In genomic region chrX:131271826-131272225, GRCh38 we compare ENCODE assay signal across 1 cellular context.
TF ChIP-seq lines count a peak whose summit lies in the region.

No MANE protein-coding gene starts in this region.

TF ChIP-seq in HepG2, 621 proteins besides CTCF, POLR2A, EP300 and RAD21 (continued from another document and continues in another):
- TF ChIP-seq, protein P1, sequence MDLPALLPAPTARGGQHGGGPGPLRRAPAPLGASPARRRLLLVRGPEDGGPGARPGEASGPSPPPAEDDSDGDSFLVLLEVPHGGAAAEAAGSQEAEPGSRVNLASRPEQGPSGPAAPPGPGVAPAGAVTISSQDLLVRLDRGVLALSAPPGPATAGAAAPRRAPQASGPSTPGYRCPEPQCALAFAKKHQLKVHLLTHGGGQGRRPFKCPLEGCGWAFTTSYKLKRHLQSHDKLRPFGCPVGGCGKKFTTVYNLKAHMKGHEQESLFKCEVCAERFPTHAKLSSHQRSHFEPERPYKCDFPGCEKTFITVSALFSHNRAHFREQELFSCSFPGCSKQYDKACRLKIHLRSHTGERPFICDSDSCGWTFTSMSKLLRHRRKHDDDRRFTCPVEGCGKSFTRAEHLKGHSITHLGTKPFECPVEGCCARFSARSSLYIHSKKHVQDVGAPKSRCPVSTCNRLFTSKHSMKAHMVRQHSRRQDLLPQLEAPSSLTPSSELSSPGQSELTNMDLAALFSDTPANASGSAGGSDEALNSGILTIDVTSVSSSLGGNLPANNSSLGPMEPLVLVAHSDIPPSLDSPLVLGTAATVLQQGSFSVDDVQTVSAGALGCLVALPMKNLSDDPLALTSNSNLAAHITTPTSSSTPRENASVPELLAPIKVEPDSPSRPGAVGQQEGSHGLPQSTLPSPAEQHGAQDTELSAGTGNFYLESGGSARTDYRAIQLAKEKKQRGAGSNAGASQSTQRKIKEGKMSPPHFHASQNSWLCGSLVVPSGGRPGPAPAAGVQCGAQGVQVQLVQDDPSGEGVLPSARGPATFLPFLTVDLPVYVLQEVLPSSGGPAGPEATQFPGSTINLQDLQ (CRISPR knock-in tag; IDR thresholded peaks at IDR 0.05): no peak
- no peak for TF ChIP-seq ZNF230 (CRISPR knock-in tag; IDR thresholded peaks at IDR 0.05)
- no peak for TF ChIP-seq PHF8 (CRISPR knock-in tag; IDR thresholded peaks at IDR 0.05)
- peak; percentile 36; the same call in 1 of the 2 replicates for TF ChIP-seq RXRB (CRISPR knock-in tag; IDR thresholded peaks at IDR 0.05; ENCODE audit: borderline replicate concordance)
- TF ChIP-seq NFRKB (IDR thresholded peaks at IDR 0.05): no peak
- TF ChIP-seq, protein P2, sequence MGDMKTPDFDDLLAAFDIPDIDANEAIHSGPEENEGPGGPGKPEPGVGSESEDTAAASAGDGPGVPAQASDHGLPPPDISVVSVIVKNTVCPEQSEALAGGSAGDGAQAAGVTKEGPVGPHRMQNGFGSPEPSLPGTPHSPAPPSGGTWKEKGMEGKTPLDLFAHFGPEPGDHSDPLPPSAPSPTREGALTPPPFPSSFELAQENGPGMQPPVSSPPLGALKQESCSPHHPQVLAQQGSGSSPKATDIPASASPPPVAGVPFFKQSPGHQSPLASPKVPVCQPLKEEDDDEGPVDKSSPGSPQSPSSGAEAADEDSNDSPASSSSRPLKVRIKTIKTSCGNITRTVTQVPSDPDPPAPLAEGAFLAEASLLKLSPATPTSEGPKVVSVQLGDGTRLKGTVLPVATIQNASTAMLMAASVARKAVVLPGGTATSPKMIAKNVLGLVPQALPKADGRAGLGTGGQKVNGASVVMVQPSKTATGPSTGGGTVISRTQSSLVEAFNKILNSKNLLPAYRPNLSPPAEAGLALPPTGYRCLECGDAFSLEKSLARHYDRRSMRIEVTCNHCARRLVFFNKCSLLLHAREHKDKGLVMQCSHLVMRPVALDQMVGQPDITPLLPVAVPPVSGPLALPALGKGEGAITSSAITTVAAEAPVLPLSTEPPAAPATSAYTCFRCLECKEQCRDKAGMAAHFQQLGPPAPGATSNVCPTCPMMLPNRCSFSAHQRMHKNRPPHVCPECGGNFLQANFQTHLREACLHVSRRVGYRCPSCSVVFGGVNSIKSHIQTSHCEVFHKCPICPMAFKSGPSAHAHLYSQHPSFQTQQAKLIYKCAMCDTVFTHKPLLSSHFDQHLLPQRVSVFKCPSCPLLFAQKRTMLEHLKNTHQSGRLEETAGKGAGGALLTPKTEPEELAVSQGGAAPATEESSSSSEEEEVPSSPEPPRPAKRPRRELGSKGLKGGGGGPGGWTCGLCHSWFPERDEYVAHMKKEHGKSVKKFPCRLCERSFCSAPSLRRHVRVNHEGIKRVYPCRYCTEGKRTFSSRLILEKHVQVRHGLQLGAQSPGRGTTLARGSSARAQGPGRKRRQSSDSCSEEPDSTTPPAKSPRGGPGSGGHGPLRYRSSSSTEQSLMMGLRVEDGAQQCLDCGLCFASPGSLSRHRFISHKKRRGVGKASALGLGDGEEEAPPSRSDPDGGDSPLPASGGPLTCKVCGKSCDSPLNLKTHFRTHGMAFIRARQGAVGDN (CRISPR knock-in tag; IDR thresholded peaks at IDR 0.05): no peak
- TF ChIP-seq CC2D1A (CRISPR knock-in tag; IDR thresholded peaks at IDR 0.05): no peak
- TF ChIP-seq, protein P3, sequence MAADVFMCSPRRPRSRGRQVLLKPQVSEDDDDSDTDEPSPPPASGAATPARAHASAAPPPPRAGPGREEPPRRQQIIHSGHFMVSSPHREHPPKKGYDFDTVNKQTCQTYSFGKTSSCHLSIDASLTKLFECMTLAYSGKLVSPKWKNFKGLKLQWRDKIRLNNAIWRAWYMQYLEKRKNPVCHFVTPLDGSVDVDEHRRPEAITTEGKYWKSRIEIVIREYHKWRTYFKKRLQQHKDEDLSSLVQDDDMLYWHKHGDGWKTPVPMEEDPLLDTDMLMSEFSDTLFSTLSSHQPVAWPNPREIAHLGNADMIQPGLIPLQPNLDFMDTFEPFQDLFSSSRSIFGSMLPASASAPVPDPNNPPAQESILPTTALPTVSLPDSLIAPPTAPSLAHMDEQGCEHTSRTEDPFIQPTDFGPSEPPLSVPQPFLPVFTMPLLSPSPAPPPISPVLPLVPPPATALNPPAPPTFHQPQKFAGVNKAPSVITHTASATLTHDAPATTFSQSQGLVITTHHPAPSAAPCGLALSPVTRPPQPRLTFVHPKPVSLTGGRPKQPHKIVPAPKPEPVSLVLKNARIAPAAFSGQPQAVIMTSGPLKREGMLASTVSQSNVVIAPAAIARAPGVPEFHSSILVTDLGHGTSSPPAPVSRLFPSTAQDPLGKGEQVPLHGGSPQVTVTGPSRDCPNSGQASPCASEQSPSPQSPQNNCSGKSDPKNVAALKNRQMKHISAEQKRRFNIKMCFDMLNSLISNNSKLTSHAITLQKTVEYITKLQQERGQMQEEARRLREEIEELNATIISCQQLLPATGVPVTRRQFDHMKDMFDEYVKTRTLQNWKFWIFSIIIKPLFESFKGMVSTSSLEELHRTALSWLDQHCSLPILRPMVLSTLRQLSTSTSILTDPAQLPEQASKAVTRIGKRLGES (CRISPR knock-in tag; IDR thresholded peaks at IDR 0.05; ENCODE audit: borderline replicate concordance): no peak
- TF ChIP-seq, protein P4, sequence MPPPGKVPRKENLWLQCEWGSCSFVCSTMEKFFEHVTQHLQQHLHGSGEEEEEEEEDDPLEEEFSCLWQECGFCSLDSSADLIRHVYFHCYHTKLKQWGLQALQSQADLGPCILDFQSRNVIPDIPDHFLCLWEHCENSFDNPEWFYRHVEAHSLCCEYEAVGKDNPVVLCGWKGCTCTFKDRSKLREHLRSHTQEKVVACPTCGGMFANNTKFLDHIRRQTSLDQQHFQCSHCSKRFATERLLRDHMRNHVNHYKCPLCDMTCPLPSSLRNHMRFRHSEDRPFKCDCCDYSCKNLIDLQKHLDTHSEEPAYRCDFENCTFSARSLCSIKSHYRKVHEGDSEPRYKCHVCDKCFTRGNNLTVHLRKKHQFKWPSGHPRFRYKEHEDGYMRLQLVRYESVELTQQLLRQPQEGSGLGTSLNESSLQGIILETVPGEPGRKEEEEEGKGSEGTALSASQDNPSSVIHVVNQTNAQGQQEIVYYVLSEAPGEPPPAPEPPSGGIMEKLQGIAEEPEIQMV (CRISPR knock-in tag; IDR thresholded peaks at IDR 0.05; ENCODE audit: low read depth): no peak
- no peak for TF ChIP-seq ZNF709 (CRISPR knock-in tag; IDR thresholded peaks at IDR 0.05)
- no peak for TF ChIP-seq SMARCE1 (IDR thresholded peaks at IDR 0.05; ENCODE audit: borderline replicate concordance)
- TF ChIP-seq ZFP36L2 (CRISPR knock-in tag; IDR thresholded peaks at IDR 0.05): no peak
- TF ChIP-seq ZNF639 (CRISPR knock-in tag; conservative IDR thresholded peaks at IDR 0.05): no peak
- TF ChIP-seq SRSF4 (IDR thresholded peaks at IDR 0.05; ENCODE audit: low read depth, low read length, poor library complexity, severe bottlenecking): no peak
- no peak for TF ChIP-seq FOXK1 (CRISPR knock-in tag; IDR thresholded peaks at IDR 0.05; ENCODE audit: borderline replicate concordance, low read depth)
- no peak for TF ChIP-seq ZNF275 (CRISPR knock-in tag; IDR thresholded peaks at IDR 0.05; ENCODE audit: borderline replicate concordance)
- TF ChIP-seq BRD4 (CRISPR knock-in tag; IDR thresholded peaks at IDR 0.05): no peak
- peak; percentile 50; the same call in 1 of the 2 replicates for TF ChIP-seq RARA (CRISPR knock-in tag; IDR thresholded peaks at IDR 0.05)
- no peak for TF ChIP-seq SNRNP70 (IDR thresholded peaks at IDR 0.05; ENCODE audit: low read depth, low read length)
- TF ChIP-seq ZNF484 (CRISPR knock-in tag; IDR thresholded peaks at IDR 0.05; ENCODE audit: borderline replicate concordance, low read depth): no peak
- TF ChIP-seq ZFP90 (CRISPR knock-in tag; IDR thresholded peaks at IDR 0.05; ENCODE audit: borderline replicate concordance): no peak
- peak; percentile 75 for TF ChIP-seq GATAD2A (CRISPR knock-in tag; IDR thresholded peaks at IDR 0.05)
- TF ChIP-seq, protein P5, sequence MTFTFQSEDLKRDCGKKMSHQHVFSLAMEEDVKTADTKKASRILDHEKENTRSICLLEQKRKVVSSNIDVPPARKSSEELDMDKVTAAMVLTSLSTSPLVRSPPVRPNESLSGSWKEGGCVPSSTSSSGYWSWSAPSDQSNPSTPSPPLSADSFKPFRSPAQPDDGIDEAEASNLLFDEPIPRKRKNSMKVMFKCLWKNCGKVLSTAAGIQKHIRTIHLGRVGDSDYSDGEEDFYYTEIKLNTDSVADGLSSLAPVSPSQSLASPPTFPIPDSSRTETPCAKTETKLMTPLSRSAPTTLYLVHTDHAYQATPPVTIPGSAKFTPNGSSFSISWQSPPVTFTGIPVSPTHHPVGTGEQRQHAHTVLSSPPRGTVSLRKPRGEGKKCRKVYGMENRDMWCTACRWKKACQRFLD (CRISPR knock-in tag; IDR thresholded peaks at IDR 0.05; ENCODE audit: borderline replicate concordance): no peak
- no peak for TF ChIP-seq ZNF34 (CRISPR knock-in tag; IDR thresholded peaks at IDR 0.05; ENCODE audit: borderline replicate concordance)
- no peak for TF ChIP-seq ATF7-NPFF (CRISPR knock-in tag; IDR thresholded peaks at IDR 0.05; ENCODE audit: low read depth)
- TF ChIP-seq ARNT (IDR thresholded peaks at IDR 0.05): no peak
- TF ChIP-seq MXD3 (CRISPR knock-in tag; IDR thresholded peaks at IDR 0.05): no peak
- no peak for TF ChIP-seq ZNF550 (CRISPR knock-in tag; IDR thresholded peaks at IDR 0.05; ENCODE audit: borderline replicate concordance)
- no peak for TF ChIP-seq ZNF382 (CRISPR knock-in tag; IDR thresholded peaks at IDR 0.05; ENCODE audit: borderline replicate concordance)
- TF ChIP-seq ELF3 (CRISPR knock-in tag; IDR thresholded peaks at IDR 0.05): peak; percentile 56; the same call in 1 of the 2 replicates
- TF ChIP-seq ZSCAN22 (CRISPR knock-in tag; IDR thresholded peaks at IDR 0.05): no peak
- no peak for TF ChIP-seq ZNF678 (CRISPR knock-in tag; IDR thresholded peaks at IDR 0.05)
- TF ChIP-seq NR2F6 (IDR thresholded peaks at IDR 0.05): peak; percentile 17; the same call in 1 of the 2 replicates
- peak; percentile 47; the same call in 1 of the 2 replicates for TF ChIP-seq NR2F6 (CRISPR knock-in tag; IDR thresholded peaks at IDR 0.05)
- TF ChIP-seq PAX8 (CRISPR knock-in tag; IDR thresholded peaks at IDR 0.05; ENCODE audit: borderline replicate concordance): no peak
- no peak for TF ChIP-seq SATB2 (CRISPR knock-in tag; IDR thresholded peaks at IDR 0.05)
- TF ChIP-seq TBP (CRISPR knock-in tag; IDR thresholded peaks at IDR 0.05): no peak
- no peak for TF ChIP-seq CBFB (CRISPR knock-in tag; IDR thresholded peaks at IDR 0.05)
- TF ChIP-seq BCL6 (CRISPR knock-in tag; IDR thresholded peaks at IDR 0.05): peak; percentile 67
- TF ChIP-seq ZNF446 (CRISPR knock-in tag; IDR thresholded peaks at IDR 0.05): no peak
- peak; percentile 53; the same call in 1 of the 2 replicates for TF ChIP-seq GFI1 (CRISPR knock-in tag; IDR thresholded peaks at IDR 0.05; ENCODE audit: borderline replicate concordance)
- no peak for TF ChIP-seq ZFP36 (IDR thresholded peaks at IDR 0.05; ENCODE audit: borderline replicate concordance, low read depth, low read length, partially characterized antibody)
- no peak for TF ChIP-seq PCBP2 (optimal IDR thresholded peaks at IDR 0.05; ENCODE audit: low read depth, low read length, poor library complexity, severe bottlenecking)
- TF ChIP-seq ZNF501 (CRISPR knock-in tag; IDR thresholded peaks at IDR 0.05): no peak
- peak; percentile 73; the same call in 1 of the 2 replicates for TF ChIP-seq ETV5 (CRISPR knock-in tag; IDR thresholded peaks at IDR 0.05; ENCODE audit: borderline replicate concordance)
- TF ChIP-seq UBTF (CRISPR knock-in tag; IDR thresholded peaks at IDR 0.05): no peak
- TF ChIP-seq SMAD1 (CRISPR knock-in tag; IDR thresholded peaks at IDR 0.05; ENCODE audit: borderline replicate concordance, low read depth): no peak
- TF ChIP-seq, protein P6, sequence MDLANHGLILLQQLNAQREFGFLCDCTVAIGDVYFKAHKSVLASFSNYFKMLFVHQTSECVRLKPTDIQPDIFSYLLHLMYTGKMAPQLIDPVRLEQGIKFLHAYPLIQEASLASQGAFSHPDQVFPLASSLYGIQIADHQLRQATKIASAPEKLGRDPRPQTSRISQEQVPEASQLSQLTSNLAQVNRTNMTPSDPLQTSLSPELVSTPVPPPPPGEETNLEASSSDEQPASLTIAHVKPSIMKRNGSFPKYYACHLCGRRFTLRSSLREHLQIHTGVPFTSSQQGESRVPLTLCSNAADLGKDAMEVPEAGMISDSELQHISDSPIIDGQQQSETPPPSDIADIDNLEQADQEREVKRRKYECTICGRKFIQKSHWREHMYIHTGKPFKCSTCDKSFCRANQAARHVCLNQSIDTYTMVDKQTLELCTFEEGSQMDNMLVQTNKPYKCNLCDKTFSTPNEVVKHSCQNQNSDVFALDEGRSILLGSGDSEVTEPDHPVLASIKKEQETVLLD (CRISPR knock-in tag; IDR thresholded peaks at IDR 0.05; ENCODE audit: low read depth): no peak
